Comparison of ENCODE assay signal across 1 cellular context in the genomic region with DNA sequence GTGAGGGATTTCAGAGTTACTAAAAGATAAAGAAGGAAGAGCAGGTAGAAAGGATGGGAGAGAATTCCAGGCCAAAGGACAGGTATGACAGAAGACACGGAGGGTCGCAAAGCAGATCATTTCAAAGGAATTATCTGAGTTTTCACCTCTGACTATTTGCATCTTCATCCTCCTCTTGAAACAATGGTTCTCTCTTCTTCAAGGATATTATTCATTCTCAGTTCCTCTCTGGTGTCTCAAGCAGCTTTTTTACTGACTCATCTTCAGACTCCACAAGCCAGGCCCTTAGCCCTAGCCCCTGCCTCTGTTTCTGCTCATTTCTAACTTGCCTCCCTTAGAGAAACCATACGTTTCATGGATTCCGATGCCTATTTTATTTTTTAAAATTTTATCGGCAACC.
TF ChIP-seq lines count a peak whose summit lies in the region.

No MANE protein-coding gene starts in this region.

TF ChIP-seq in GM12878, 131 proteins besides CTCF, POLR2A, EP300 and RAD21 (continued from another document and continues in another):
- TF ChIP-seq, protein P1, sequence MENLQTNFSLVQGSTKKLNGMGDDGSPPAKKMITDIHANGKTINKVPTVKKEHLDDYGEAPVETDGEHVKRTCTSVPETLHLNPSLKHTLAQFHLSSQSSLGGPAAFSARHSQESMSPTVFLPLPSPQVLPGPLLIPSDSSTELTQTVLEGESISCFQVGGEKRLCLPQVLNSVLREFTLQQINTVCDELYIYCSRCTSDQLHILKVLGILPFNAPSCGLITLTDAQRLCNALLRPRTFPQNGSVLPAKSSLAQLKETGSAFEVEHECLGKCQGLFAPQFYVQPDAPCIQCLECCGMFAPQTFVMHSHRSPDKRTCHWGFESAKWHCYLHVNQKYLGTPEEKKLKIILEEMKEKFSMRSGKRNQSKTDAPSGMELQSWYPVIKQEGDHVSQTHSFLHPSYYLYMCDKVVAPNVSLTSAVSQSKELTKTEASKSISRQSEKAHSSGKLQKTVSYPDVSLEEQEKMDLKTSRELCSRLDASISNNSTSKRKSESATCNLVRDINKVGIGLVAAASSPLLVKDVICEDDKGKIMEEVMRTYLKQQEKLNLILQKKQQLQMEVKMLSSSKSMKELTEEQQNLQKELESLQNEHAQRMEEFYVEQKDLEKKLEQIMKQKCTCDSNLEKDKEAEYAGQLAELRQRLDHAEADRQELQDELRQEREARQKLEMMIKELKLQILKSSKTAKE (IDR thresholded peaks at IDR 0.05; ENCODE audit: low read depth, poor library complexity, severe bottlenecking), result peak; percentile 42
- TF ChIP-seq ZNF217 (IDR thresholded peaks at IDR 0.05) (no peak), SMAD5 (IDR thresholded peaks at IDR 0.05; ENCODE audit: low read depth) (no peak), RBBP5 (conservative IDR thresholded peaks at IDR 0.05) (no peak), SUPT20H (IDR thresholded peaks at IDR 0.05; ENCODE audit: borderline replicate concordance, control insufficient read depth, low read depth, low read length) (no peak), BACH1 (IDR thresholded peaks at IDR 0.05; ENCODE audit: borderline replicate concordance) (peak; percentile 75; the same call in 1 of the 2 replicates), POLR2AphosphoS2 (IDR thresholded peaks at IDR 0.05; ENCODE audit: low read depth, low read length) (no peak), FOXM1 (IDR thresholded peaks at IDR 0.05; ENCODE audit: low read depth, low read length) (peak; percentile 51; the same call in 1 of the 2 replicates), RUNX3 (IDR thresholded peaks at IDR 0.05; ENCODE audit: low read length) (peak; percentile 60), BHLHE40 (IDR thresholded peaks at IDR 0.05; ENCODE audit: borderline replicate concordance in 1 of 2, low read depth in 2 of 2, low read length in 1 of 2) (peak in 1 of 2 experiments; percentile 28; a peak in 1 of 4 replicates), DPF2 (IDR thresholded peaks at IDR 0.05) (peak; percentile 94), EZH2 (IDR thresholded peaks at IDR 0.05; ENCODE audit: borderline replicate concordance, control insufficient read depth, low read depth, low read length) (no peak), SMC3 (IDR thresholded peaks at IDR 0.05; ENCODE audit: borderline replicate concordance, low read length) (no peak), SIX5 (IDR thresholded peaks at IDR 0.05; ENCODE audit: low read depth, low read length, severe bottlenecking) (no peak), NFYA (IDR thresholded peaks at IDR 0.05; ENCODE audit: borderline replicate concordance, low read depth, low read length) (no peak), KLF5 (IDR thresholded peaks at IDR 0.05; ENCODE audit: partially characterized antibody) (no peak), CBX3 (IDR thresholded peaks at IDR 0.05; ENCODE audit: borderline replicate concordance, low read depth) (no peak), NFIC (IDR thresholded peaks at IDR 0.05; ENCODE audit: low read depth, low read length) (peak; percentile 81), LARP7 (IDR thresholded peaks at IDR 0.05) (no peak), HDAC2 (IDR thresholded peaks at IDR 0.05) (no peak), POLR2AphosphoS5 (IDR thresholded peaks at IDR 0.05; ENCODE audit: low read length) (peak; percentile 46; the same call in 1 of the 2 replicates), SUZ12 (IDR thresholded peaks at IDR 0.05; ENCODE audit: unreplicated experiment) (no peak), CREM (IDR thresholded peaks at IDR 0.05; ENCODE audit: low read depth) (peak; percentile 60; the same call in 1 of the 2 replicates), FOXK2 (IDR thresholded peaks at IDR 0.05) (no peak; the same call in 1 of the 2 replicates), YY1 (IDR thresholded peaks at IDR 0.05; ENCODE audit: low read depth, low read length) (no peak), IKZF2 (IDR thresholded peaks at IDR 0.05) (peak; percentile 91 to 92), ZNF274 (IDR thresholded peaks at IDR 0.05; ENCODE audit: insufficient read depth, insufficient read length) (no peak), GABPA (IDR thresholded peaks at IDR 0.05; ENCODE audit: low read depth) (no peak), JUND (IDR thresholded peaks at IDR 0.05; ENCODE audit: low read depth, low read length) (0 out of 2 replicates have a peak, but pooled peaks have one; percentile 28), HDAC6 (IDR thresholded peaks at IDR 0.05; ENCODE audit: unreplicated experiment) (no peak)
- TF ChIP-seq, protein P2, sequence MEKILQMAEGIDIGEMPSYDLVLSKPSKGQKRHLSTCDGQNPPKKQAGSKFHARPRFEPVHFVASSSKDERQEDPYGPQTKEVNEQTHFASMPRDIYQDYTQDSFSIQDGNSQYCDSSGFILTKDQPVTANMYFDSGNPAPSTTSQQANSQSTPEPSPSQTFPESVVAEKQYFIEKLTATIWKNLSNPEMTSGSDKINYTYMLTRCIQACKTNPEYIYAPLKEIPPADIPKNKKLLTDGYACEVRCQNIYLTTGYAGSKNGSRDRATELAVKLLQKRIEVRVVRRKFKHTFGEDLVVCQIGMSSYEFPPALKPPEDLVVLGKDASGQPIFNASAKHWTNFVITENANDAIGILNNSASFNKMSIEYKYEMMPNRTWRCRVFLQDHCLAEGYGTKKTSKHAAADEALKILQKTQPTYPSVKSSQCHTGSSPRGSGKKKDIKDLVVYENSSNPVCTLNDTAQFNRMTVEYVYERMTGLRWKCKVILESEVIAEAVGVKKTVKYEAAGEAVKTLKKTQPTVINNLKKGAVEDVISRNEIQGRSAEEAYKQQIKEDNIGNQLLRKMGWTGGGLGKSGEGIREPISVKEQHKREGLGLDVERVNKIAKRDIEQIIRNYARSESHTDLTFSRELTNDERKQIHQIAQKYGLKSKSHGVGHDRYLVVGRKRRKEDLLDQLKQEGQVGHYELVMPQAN (conservative IDR thresholded peaks at IDR 0.05), result no peak
- TF ChIP-seq, protein P3, sequence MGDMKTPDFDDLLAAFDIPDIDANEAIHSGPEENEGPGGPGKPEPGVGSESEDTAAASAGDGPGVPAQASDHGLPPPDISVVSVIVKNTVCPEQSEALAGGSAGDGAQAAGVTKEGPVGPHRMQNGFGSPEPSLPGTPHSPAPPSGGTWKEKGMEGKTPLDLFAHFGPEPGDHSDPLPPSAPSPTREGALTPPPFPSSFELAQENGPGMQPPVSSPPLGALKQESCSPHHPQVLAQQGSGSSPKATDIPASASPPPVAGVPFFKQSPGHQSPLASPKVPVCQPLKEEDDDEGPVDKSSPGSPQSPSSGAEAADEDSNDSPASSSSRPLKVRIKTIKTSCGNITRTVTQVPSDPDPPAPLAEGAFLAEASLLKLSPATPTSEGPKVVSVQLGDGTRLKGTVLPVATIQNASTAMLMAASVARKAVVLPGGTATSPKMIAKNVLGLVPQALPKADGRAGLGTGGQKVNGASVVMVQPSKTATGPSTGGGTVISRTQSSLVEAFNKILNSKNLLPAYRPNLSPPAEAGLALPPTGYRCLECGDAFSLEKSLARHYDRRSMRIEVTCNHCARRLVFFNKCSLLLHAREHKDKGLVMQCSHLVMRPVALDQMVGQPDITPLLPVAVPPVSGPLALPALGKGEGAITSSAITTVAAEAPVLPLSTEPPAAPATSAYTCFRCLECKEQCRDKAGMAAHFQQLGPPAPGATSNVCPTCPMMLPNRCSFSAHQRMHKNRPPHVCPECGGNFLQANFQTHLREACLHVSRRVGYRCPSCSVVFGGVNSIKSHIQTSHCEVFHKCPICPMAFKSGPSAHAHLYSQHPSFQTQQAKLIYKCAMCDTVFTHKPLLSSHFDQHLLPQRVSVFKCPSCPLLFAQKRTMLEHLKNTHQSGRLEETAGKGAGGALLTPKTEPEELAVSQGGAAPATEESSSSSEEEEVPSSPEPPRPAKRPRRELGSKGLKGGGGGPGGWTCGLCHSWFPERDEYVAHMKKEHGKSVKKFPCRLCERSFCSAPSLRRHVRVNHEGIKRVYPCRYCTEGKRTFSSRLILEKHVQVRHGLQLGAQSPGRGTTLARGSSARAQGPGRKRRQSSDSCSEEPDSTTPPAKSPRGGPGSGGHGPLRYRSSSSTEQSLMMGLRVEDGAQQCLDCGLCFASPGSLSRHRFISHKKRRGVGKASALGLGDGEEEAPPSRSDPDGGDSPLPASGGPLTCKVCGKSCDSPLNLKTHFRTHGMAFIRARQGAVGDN (IDR thresholded peaks at IDR 0.05), result peak; percentile 47; the same call in 1 of the 2 replicates
- TF ChIP-seq, protein P4, sequence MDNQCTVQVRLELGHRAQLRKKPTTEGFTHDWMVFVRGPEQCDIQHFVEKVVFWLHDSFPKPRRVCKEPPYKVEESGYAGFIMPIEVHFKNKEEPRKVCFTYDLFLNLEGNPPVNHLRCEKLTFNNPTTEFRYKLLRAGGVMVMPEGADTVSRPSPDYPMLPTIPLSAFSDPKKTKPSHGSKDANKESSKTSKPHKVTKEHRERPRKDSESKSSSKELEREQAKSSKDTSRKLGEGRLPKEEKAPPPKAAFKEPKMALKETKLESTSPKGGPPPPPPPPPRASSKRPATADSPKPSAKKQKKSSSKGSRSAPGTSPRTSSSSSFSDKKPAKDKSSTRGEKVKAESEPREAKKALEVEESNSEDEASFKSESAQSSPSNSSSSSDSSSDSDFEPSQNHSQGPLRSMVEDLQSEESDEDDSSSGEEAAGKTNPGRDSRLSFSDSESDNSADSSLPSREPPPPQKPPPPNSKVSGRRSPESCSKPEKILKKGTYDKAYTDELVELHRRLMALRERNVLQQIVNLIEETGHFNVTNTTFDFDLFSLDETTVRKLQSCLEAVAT (IDR thresholded peaks at IDR 0.05), result no peak; the same call in 1 of the 2 replicates
- TF ChIP-seq, protein P5, sequence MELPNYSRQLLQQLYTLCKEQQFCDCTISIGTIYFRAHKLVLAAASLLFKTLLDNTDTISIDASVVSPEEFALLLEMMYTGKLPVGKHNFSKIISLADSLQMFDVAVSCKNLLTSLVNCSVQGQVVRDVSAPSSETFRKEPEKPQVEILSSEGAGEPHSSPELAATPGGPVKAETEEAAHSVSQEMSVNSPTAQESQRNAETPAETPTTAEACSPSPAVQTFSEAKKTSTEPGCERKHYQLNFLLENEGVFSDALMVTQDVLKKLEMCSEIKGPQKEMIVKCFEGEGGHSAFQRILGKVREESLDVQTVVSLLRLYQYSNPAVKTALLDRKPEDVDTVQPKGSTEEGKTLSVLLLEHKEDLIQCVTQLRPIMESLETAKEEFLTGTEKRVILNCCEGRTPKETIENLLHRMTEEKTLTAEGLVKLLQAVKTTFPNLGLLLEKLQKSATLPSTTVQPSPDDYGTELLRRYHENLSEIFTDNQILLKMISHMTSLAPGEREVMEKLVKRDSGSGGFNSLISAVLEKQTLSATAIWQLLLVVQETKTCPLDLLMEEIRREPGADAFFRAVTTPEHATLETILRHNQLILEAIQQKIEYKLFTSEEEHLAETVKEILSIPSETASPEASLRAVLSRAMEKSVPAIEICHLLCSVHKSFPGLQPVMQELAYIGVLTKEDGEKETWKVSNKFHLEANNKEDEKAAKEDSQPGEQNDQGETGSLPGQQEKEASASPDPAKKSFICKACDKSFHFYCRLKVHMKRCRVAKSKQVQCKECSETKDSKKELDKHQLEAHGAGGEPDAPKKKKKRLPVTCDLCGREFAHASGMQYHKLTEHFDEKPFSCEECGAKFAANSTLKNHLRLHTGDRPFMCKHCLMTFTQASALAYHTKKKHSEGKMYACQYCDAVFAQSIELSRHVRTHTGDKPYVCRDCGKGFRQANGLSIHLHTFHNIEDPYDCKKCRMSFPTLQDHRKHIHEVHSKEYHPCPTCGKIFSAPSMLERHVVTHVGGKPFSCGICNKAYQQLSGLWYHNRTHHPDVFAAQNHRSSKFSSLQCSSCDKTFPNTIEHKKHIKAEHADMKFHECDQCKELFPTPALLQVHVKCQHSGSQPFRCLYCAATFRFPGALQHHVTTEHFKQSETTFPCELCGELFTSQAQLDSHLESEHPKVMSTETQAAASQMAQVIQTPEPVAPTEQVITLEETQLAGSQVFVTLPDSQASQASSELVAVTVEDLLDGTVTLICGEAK (IDR thresholded peaks at IDR 0.05; ENCODE audit: borderline replicate concordance), result no peak
- TF ChIP-seq, protein P6, sequence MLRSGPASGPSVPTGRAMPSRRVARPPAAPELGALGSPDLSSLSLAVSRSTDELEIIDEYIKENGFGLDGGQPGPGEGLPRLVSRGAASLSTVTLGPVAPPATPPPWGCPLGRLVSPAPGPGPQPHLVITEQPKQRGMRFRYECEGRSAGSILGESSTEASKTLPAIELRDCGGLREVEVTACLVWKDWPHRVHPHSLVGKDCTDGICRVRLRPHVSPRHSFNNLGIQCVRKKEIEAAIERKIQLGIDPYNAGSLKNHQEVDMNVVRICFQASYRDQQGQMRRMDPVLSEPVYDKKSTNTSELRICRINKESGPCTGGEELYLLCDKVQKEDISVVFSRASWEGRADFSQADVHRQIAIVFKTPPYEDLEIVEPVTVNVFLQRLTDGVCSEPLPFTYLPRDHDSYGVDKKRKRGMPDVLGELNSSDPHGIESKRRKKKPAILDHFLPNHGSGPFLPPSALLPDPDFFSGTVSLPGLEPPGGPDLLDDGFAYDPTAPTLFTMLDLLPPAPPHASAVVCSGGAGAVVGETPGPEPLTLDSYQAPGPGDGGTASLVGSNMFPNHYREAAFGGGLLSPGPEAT (IDR thresholded peaks at IDR 0.05; ENCODE audit: low read depth), result peak; percentile 83
- TF ChIP-seq, protein P7, sequence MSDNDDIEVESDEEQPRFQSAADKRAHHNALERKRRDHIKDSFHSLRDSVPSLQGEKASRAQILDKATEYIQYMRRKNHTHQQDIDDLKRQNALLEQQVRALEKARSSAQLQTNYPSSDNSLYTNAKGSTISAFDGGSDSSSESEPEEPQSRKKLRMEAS (IDR thresholded peaks at IDR 0.05; ENCODE audit: low read depth, low read length), result no peak
- TF ChIP-seq, protein P8, sequence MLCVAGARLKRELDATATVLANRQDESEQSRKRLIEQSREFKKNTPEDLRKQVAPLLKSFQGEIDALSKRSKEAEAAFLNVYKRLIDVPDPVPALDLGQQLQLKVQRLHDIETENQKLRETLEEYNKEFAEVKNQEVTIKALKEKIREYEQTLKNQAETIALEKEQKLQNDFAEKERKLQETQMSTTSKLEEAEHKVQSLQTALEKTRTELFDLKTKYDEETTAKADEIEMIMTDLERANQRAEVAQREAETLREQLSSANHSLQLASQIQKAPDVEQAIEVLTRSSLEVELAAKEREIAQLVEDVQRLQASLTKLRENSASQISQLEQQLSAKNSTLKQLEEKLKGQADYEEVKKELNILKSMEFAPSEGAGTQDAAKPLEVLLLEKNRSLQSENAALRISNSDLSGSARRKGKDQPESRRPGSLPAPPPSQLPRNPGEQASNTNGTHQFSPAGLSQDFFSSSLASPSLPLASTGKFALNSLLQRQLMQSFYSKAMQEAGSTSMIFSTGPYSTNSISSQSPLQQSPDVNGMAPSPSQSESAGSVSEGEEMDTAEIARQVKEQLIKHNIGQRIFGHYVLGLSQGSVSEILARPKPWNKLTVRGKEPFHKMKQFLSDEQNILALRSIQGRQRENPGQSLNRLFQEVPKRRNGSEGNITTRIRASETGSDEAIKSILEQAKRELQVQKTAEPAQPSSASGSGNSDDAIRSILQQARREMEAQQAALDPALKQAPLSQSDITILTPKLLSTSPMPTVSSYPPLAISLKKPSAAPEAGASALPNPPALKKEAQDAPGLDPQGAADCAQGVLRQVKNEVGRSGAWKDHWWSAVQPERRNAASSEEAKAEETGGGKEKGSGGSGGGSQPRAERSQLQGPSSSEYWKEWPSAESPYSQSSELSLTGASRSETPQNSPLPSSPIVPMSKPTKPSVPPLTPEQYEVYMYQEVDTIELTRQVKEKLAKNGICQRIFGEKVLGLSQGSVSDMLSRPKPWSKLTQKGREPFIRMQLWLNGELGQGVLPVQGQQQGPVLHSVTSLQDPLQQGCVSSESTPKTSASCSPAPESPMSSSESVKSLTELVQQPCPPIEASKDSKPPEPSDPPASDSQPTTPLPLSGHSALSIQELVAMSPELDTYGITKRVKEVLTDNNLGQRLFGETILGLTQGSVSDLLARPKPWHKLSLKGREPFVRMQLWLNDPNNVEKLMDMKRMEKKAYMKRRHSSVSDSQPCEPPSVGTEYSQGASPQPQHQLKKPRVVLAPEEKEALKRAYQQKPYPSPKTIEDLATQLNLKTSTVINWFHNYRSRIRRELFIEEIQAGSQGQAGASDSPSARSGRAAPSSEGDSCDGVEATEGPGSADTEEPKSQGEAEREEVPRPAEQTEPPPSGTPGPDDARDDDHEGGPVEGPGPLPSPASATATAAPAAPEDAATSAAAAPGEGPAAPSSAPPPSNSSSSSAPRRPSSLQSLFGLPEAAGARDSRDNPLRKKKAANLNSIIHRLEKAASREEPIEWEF (IDR thresholded peaks at IDR 0.05; ENCODE audit: insufficient replicate concordance, low read depth, low read length), result peak; percentile 37
